Comparison of ENCODE assay signal across 8 cellular contexts in the genomic region with DNA sequence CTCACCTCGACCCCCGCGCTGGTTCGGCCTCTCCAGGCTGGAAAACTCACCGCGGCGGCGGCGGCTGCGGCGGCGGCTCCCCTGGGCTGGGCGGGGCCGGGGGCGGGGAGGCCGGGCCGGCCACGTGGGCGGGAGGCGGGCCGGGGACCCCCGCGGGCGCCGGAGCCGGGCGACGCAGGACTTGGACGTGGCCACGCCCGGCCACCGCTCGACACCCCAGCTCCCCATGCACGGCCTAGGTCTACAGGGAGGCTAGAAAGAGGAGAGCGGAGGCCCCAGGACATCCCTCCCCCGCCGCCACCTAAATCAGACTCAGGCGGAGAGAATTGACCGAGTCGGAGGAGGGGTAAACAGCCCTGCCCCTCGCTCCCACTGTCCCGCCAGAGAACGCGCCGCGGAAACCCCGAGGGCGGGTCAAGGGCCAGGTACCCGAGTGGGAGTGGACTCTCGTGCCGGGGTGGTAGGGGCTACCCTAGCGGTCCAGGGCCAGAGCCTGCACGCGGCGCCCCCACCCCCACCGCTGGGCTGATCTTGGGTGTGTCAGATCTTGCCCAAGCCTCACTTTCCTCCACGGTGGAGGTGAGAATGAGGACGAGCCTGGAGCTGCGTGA. TPM values are rescaled to one million over a fixed set of nuclear protein-coding genes. Genes with fewer than 3 reads are reported as not detected.
DNase-seq lines count a peak whose midpoint lies in the region; ATAC-seq and TF ChIP-seq lines count a peak whose summit lies in the region.

No MANE protein-coding gene starts in this region.

- H3K4me3 ChIP-seq in GM06990 (replicated peaks; ENCODE audit: low read depth, low read length) (peak overlapping the region; percentile 75), adrenal gland (peak overlapping the region in 2 of 4 donors; percentile 58 to 74), iPS-20b (ENCODE audit: low read length) (peak overlapping the region; percentile 86), skeletal muscle satellite cell (ENCODE audit: low read length) (peak overlapping the region; percentile 75)

- peak in 1 of 2 donors; percentile 19 for TF ChIP-seq POLR2A in adrenal gland (IDR thresholded peaks at IDR 0.05)

- DNase-seq in GM06990 (ENCODE audit: extremely low read depth, insufficient read length): peak; percentile 60
- DNase-seq in LoVo (ENCODE audit: low spot score): peak; percentile 68
- DNase-seq in adrenal gland: peak in 6 of 7 donors; percentile 40 to 63 (median 58)
- DNase-seq in KBM-7: no peak

- in situ Hi-C loops in KBM-7 (cut with MboI; ENCODE audit: low pct_unique_long_range_greater_than_20kb, low sequenced_read_pairs): no loop called here

- 3 to 53% (median 7%) methylated on average over 3 to 59 of the region's 59 CpGs for WGBS in adrenal gland, 4 donors

- peak overlapping the region; percentile 97 for H3K4me2 ChIP-seq in skeletal muscle satellite cell (ENCODE audit: low read length)

- H3K27me3 ChIP-seq in GM06990 (replicated peaks; ENCODE audit: control insufficient read depth, insufficient read depth, low read length) (peaks cover 2% of the 10 kb centered on the region), adrenal gland (no peaks in the 10 kb centered on the region), iPS-20b (ENCODE audit: insufficient read depth, low read length) (peaks cover 49% of the 10 kb centered on the region), skeletal muscle satellite cell (ENCODE audit: control insufficient read depth, insufficient read depth, low read length) (peaks cover 37% of the 10 kb centered on the region)

- no peaks in the 10 kb centered on the region for H3K36me3 ChIP-seq in GM06990 (ENCODE audit: control insufficient read depth, insufficient read depth, low read length)
- H3K36me3 ChIP-seq in adrenal gland (replicated peaks in 1 of 2): no peaks in the 10 kb centered on the region
- no peaks in the 10 kb centered on the region for H3K36me3 ChIP-seq in iPS-20b (ENCODE audit: insufficient read depth, low read depth, low read length)
- no peaks in the 10 kb centered on the region for H3K36me3 ChIP-seq in skeletal muscle satellite cell (ENCODE audit: insufficient read depth, low read length)

- TF ChIP-seq CTCF in GM06990 (IDR thresholded peaks at IDR 0.05; ENCODE audit: insufficient read depth, low read length, poor library complexity, severe bottlenecking): no peak
- TF ChIP-seq CTCF in adrenal gland (IDR thresholded peaks at IDR 0.05): no peak

- H3K9me3 ChIP-seq in adrenal gland (replicated peaks in 1 of 3) (no peaks in the 10 kb centered on the region), iPS-20b (ENCODE audit: insufficient read depth, low read depth, low read length) (no peaks in the 10 kb centered on the region), skeletal muscle satellite cell (replicated peaks; ENCODE audit: low read length) (no peaks in the 10 kb centered on the region)

- H3K4me1 ChIP-seq in adrenal gland (replicated peaks in 1 of 2) (peaks cover 9 to 10% of the 10 kb centered on the region in 2 donors), iPS-20b (ENCODE audit: insufficient read depth, low read length) (no peaks in the 10 kb centered on the region; the same call in 1 of the 2 replicates), skeletal muscle satellite cell (ENCODE audit: control insufficient read depth, insufficient read depth, low read length) (peaks cover 15% of the 10 kb centered on the region)

- H3K27ac ChIP-seq in adrenal gland: peak overlapping the region in 3 of 5 donors; percentile 38 to 81 (median 68)
- H3K27ac ChIP-seq in iPS-20b (ENCODE audit: low read length): no peak overlapping the region

- intact Hi-C loops in adrenal gland (cut with DNase I): loop anchor here in 1 of 2 donors (10.0 kb wide), 1 partner anchor 55 kb away; no protein-coding TSS in a partner anchor

- H3K9ac ChIP-seq in iPS-20b (ENCODE audit: low read depth, low read length) (peak overlapping the region; percentile 79; the same call in 1 of the 2 replicates), skeletal muscle satellite cell (ENCODE audit: low read depth, low read length) (peak overlapping the region; percentile 56)

- ATAC-seq in GM18907 (IDR thresholded peaks at IDR 0.05; ENCODE audit: unreplicated experiment) (no peak), GM21447 (IDR thresholded peaks at IDR 0.05; ENCODE audit: unreplicated experiment) (no peak)

RNA-seq across cellular contexts. Expression of a gene that starts 18.9 kb away (rescaled TPM):
- under 1 TPM in 5 of 8 donors, not detected in 3; 0.22 to 0.83 (median 0.40) TPM for total RNA-seq in adrenal gland
- under 1 TPM; 0.07 to 0.62 (median 0.48) TPM for polyA plus RNA-seq in adrenal gland
- under 0.01 TPM in 1 of 2 replicates, not detected in the other for total RNA-seq in skeletal muscle satellite cell (2012; rRNA removed)
